11 cellular contexts compared by ENCODE assay signal in genomic region chr18:62339106-62339988, GRCh38. TPM values are rescaled to one million over a fixed set of nuclear protein-coding genes. Genes with fewer than 3 reads are reported as not detected.
DNase-seq lines count a peak whose midpoint lies in the region; ATAC-seq lines count a peak whose summit lies in the region.
"Had no signal": no experiment of that assay in that cellular context is flagged by ENCODE, and none has a peak within 500 bp of the region (broad histone marks: within the 10 kb centered on the region; RNA-seq: fewer than 3 reads in every experiment).

No MANE protein-coding gene starts in this region.

- no peak overlapping the region for H3K23ac ChIP-seq in mesendoderm (ENCODE audit: low read length)

- H3K4me3 ChIP-seq in adipocyte (ENCODE audit: low read length) (no peak overlapping the region), mesendoderm (ENCODE audit: low read length) (no peak overlapping the region)
- H3K4me3 ChIP-seq: GM12878, thoracic aorta had no signal

- ATAC-seq in GM19035 (IDR thresholded peaks at IDR 0.05; ENCODE audit: unreplicated experiment) = no peak

- DNase-seq in ELR (ENCODE audit: low read depth) (peak; percentile 88), LHCN-M2 (ENCODE audit: low read depth) (peak; percentile 59), adipocyte (ENCODE audit: low read depth) (peak; percentile 38), mesendoderm (peak; percentile 40), GM19240 (ENCODE audit: insufficient read length, low spot score) (no peak), NCI-H526 treated with DMSO at 0.1 percent for 48 hours (lab: John Stamatoyannopoulos, UW) (no peak)
- DNase-seq: activated CD8-positive, alpha-beta memory T cell treated with anti-CD3 and anti-CD28 coated beads, Interleukin-2, amount 50 U/mL, for 4 hours; NCI-H526 had no signal

- H4K5ac ChIP-seq in mesendoderm (ENCODE audit: low read length) = no peak overlapping the region

- peak overlapping the region; percentile 54 for H3K4me2 ChIP-seq in mesendoderm (ENCODE audit: low read length)

- H3K9ac ChIP-seq in adipocyte (ENCODE audit: low read length) (no peak overlapping the region), mesendoderm (ENCODE audit: low read length) (no peak overlapping the region)

- H2BK5ac ChIP-seq in mesendoderm (ENCODE audit: low read length) = no peak overlapping the region

- no peak overlapping the region for H3K27ac ChIP-seq in mesendoderm (ENCODE audit: low read depth, low read length)
- H3K27ac ChIP-seq: thoracic aorta had no signal

- no peaks in the 10 kb centered on the region for H3K79me2 ChIP-seq in mesendoderm (ENCODE audit: control insufficient read depth, insufficient read depth, low read length)

- H2BK120ac ChIP-seq in mesendoderm (ENCODE audit: low read depth, low read length) = no peak overlapping the region

- no peak overlapping the region for H2BK15ac ChIP-seq in mesendoderm (replicated peaks; ENCODE audit: low read depth)

- H3K4ac ChIP-seq in mesendoderm (ENCODE audit: low read depth, low read length) = no peak overlapping the region

- no peak overlapping the region for H4K8ac ChIP-seq in mesendoderm (ENCODE audit: low read depth, low read length)

- H3K18ac ChIP-seq in mesendoderm (ENCODE audit: low read length) = peak overlapping the region; percentile 8

- H3K79me1 ChIP-seq in mesendoderm (ENCODE audit: low read length) = no peaks in the 10 kb centered on the region

- H3K56ac ChIP-seq in mesendoderm (ENCODE audit: low read length) = peak overlapping the region; percentile 56

- no peak overlapping the region for H2AK5ac ChIP-seq in mesendoderm (ENCODE audit: low read length)

- H3K27me3 ChIP-seq in adipocyte (replicated peaks; ENCODE audit: control insufficient read depth, insufficient read depth, low read length) (peaks cover 11% of the 10 kb centered on the region), mesendoderm (ENCODE audit: insufficient read depth, low read length, poor library complexity) (no peaks in the 10 kb centered on the region)

- no peaks in the 10 kb centered on the region for H3K9me3 ChIP-seq in adipocyte (ENCODE audit: control insufficient read depth, low read length)
- H3K9me3 ChIP-seq: thoracic aorta had no signal

- H3K4me1 ChIP-seq in adipocyte (ENCODE audit: control insufficient read depth, insufficient read depth, low read length) (peaks cover 6% of the 10 kb centered on the region), mesendoderm (ENCODE audit: control insufficient read depth, low read depth, low read length) (peaks cover 7% of the 10 kb centered on the region)

- no peaks in the 10 kb centered on the region for H3K36me3 ChIP-seq in adipocyte (ENCODE audit: control insufficient read depth, insufficient read depth, low read length, severe bottlenecking)
- no peaks in the 10 kb centered on the region for H3K36me3 ChIP-seq in mesendoderm (ENCODE audit: control insufficient read depth, insufficient read depth, low read length)
- H3K36me3 ChIP-seq: thoracic aorta had no signal

- WGBS in mesendoderm (ENCODE audit: extremely low coverage, insufficient coverage, low lambda C conversion rate) = no CpG with 5 or more reads among the region's 15 CpGs

RNA-seq across cellular contexts. Expression of gene TNFRSF11A, which starts 14.2 kb away (rescaled TPM):
- 0.06 TPM in 2 replicates for total RNA-seq in LHCN-M2 (2014; rRNA removed)
- not detected for polyA plus RNA-seq in LHCN-M2 (2012)
- polyA plus RNA-seq in mesendoderm (2013, experiment 1 of 2) = 0.77 TPM
- 0.91 TPM for polyA plus RNA-seq in mesendoderm (2013, experiment 2 of 2)

Comparison
In these comparisons a context has a peak if more than half of its experiments do, and no peak if none do; other contexts are left out.
1. DNase-seq: peak in ELR (single experiment), LHCN-M2 (single experiment), adipocyte (single experiment) and mesendoderm (single experiment); none in GM19240 (single experiment) and NCI-H526 treated with DMSO at 0.1 percent for 48 hours (single experiment).